19 cellular contexts compared by ENCODE assay signal in the genomic region with DNA sequence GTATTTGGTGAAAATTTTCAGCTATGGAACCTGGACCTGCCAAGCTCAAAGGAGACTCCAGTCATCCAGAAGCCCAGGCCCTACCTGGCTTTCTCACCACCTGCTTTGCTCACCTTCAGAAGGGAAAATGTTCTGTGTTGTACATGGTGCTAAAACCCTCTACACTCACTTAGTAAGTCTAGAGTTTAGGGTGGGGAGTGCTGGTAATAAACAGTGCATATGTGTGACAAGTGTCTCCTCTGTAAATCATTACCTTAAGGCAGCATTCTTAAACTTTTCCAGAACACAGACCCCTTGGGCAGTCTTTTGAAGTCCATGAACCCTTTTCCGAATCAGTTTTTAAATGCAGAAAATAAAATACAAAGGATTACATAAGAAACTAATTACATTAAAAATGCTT.
"Had no signal": no experiment of that assay in that cellular context is flagged by ENCODE, and none has a peak within 500 bp of the region (broad histone marks: within the 10 kb centered on the region; RNA-seq: fewer than 3 reads in every experiment).

No MANE protein-coding gene starts in this region.

- ATAC-seq: left lung; lower lobe of right lung; natural killer cell; psoas muscle; stimulated activated effector memory CD8-positive, alpha-beta T cell treated with anti-CD3 and anti-CD28 coated beads, Interleukin-12 subunit alpha, Interleukin-12 subunit beta, amount 100 ng/mL, for 72 hours had no signal

- DNase-seq: head of caudate nucleus; islet precursor cell; left lung; lower lobe of right lung; mammary epithelial cell; mesenchymal stem cell; naive B cell; natural killer cell; nephron progenitor cell; occipital lobe; psoas muscle; sigmoid colon; small intestine; spleen; stimulated activated CD4-positive, alpha-beta T cell treated with anti-CD3 and anti-CD28 coated beads, Interleukin-4, amount 100 ng/mL, for 24 hours; stimulated activated naive CD4-positive, alpha-beta T cell; tibial artery; uterus had no signal
